In the genomic region with DNA sequence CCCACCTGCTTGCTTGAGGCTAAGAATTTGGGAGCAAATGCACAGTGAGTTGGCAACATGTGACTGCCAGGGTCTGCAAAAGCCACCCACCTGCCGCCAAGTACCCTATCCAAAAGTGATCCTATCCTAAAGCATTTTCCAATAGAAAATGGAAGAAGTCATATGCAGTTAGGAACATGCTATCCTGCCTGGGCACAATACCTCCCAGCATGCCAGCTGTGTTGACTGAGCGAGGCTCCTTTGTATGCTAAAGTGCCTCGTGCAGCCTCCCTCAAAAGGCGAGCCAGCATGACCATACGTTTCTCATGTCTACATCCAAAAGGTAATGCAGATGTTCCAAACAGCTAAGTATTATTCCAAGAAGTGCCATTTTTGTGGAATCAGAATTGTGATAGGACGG, we compare ENCODE assay signal across 11 cellular contexts. TPM values are rescaled to one million over a fixed set of nuclear protein-coding genes. Genes with fewer than 3 reads are reported as not detected.
DNase-seq lines count a peak whose midpoint lies in the region; ATAC-seq, FAIRE-seq and TF ChIP-seq lines count a peak whose summit lies in the region.
"Had no signal": no experiment of that assay in that cellular context is flagged by ENCODE, and none has a peak within 500 bp of the region (broad histone marks: within the 10 kb centered on the region; RNA-seq: fewer than 3 reads in every experiment).

No MANE protein-coding gene starts in this region.

- no peaks in the 10 kb centered on the region for H3K27me3 Mint-ChIP-seq in activated CD4-positive, alpha-beta memory T cell treated with anti-CD3 and anti-CD28 coated beads, Interleukin-2, amount 10 ng/mL, durations not matched to agents 7 days and 5 days

- no peak for TF ChIP-seq POLR2A in Peyer's patch (IDR thresholded peaks at IDR 0.05)

- H3K9ac ChIP-seq in keratinocyte (ENCODE audit: control insufficient read depth, extremely low read depth, insufficient read depth, low read length) = no peak overlapping the region

- TF ChIP-seq CTCF in Peyer's patch (IDR thresholded peaks at IDR 0.05) (no peak), keratinocyte (optimal IDR thresholded peaks at IDR 0.05 in 1 of 3, IDR thresholded peaks at IDR 0.05 in 1 of 3, conservative IDR thresholded peaks at IDR 0.05 in 1 of 3; ENCODE audit: extremely low read depth in 1 of 3, insufficient read depth in 2 of 3, low read length in 3 of 3) (no peak), thoracic aorta (IDR thresholded peaks at IDR 0.05) (no peak)

- no peak overlapping the region for H2AFZ ChIP-seq in keratinocyte (ENCODE audit: control insufficient read depth, low read length)

- dilution Hi-C loops in keratinocyte (cut with MboI; ENCODE audit: extremely low pct_ligation_motif_present, low sequenced_read_pairs) = no loop called here

- FAIRE-seq in keratinocyte (lab: Jason Lieb, UNC) = no peak
- FAIRE-seq: A549 had no signal

- H3K27me3 ChIP-seq in Peyer's patch = no peaks in the 10 kb centered on the region
- no peaks in the 10 kb centered on the region for H3K27me3 ChIP-seq in keratinocyte (ENCODE audit: control insufficient read depth, extremely low read depth, insufficient read depth, low read length)
- no peaks in the 10 kb centered on the region for H3K27me3 ChIP-seq in thoracic aorta (replicated peaks; ENCODE audit: insufficient read depth)
- H3K27me3 ChIP-seq: foreskin keratinocyte had no signal

- H3K79me2 ChIP-seq in keratinocyte (ENCODE audit: control insufficient read depth, insufficient read depth, low read length) = no peaks in the 10 kb centered on the region

- H3K4me3 ChIP-seq in Peyer's patch = no peak overlapping the region
- no peak overlapping the region for H3K4me3 ChIP-seq in keratinocyte (ENCODE audit: control insufficient read depth in 2 of 3, extremely low read depth in 1 of 3, insufficient read depth in 2 of 3, low read depth in 1 of 3, low read length in 3 of 3)
- no peak overlapping the region for H3K4me3 ChIP-seq in thoracic aorta
- H3K4me3 ChIP-seq: A549 had no signal

- POLR2A ChIA-PET in activated CD4-positive, alpha-beta memory T cell treated with anti-CD3 and anti-CD28 coated beads, Interleukin-2, amount 10 ng/mL, durations not matched to agents 7 days and 5 days (lab: Charles Lee) = no interaction called here

- no peaks in the 10 kb centered on the region for H3K9me3 Mint-ChIP-seq in activated CD4-positive, alpha-beta memory T cell treated with anti-CD3 and anti-CD28 coated beads, Interleukin-2, amount 10 ng/mL, durations not matched to agents 7 days and 5 days
- H3K9me3 Mint-ChIP-seq: neural crest cell had no signal

- no peaks in the 10 kb centered on the region for H3K9me1 ChIP-seq in keratinocyte (ENCODE audit: control insufficient read depth, extremely low read depth, insufficient read depth, low read length)

- no peak for ATAC-seq in thoracic aorta (ENCODE audit: insufficient number of reproducible peaks, low FRiP score, low read depth)

- no peak overlapping the region for H3K27ac Mint-ChIP-seq in activated CD4-positive, alpha-beta memory T cell treated with anti-CD3 and anti-CD28 coated beads, Interleukin-2, amount 10 ng/mL, durations not matched to agents 7 days and 5 days

- peaks cover 9% of the 10 kb centered on the region for H3K36me3 Mint-ChIP-seq in activated CD4-positive, alpha-beta memory T cell treated with anti-CD3 and anti-CD28 coated beads, Interleukin-2, amount 10 ng/mL, durations not matched to agents 7 days and 5 days (ENCODE audit: low read depth)

- no peak overlapping the region for H3K4me2 ChIP-seq in keratinocyte (ENCODE audit: control insufficient read depth, extremely low read depth, insufficient read depth, low read depth, low read length)
- H3K4me2 ChIP-seq: A549 had no signal

- no peak overlapping the region for H3K4me3 Mint-ChIP-seq in activated CD4-positive, alpha-beta memory T cell treated with anti-CD3 and anti-CD28 coated beads, Interleukin-2, amount 10 ng/mL, durations not matched to agents 7 days and 5 days

- H3K27ac ChIP-seq in Peyer's patch (peak overlapping the region in 3 of 4 donors; percentile 4 to 79 (median 31)), keratinocyte (ENCODE audit: control insufficient read depth, insufficient read depth, low read length) (peak overlapping the region; percentile 47), thoracic aorta (peak overlapping the region; percentile 57 to 61)
- H3K27ac ChIP-seq: A549, foreskin keratinocyte had no signal

- no peaks in the 10 kb centered on the region for H3K4me1 Mint-ChIP-seq in activated CD4-positive, alpha-beta memory T cell treated with anti-CD3 and anti-CD28 coated beads, Interleukin-2, amount 10 ng/mL, durations not matched to agents 7 days and 5 days

- no peaks in the 10 kb centered on the region for H3K9me3 ChIP-seq in Peyer's patch
- H3K9me3 ChIP-seq in keratinocyte (ENCODE audit: control insufficient read depth, low read depth, low read length) = no peaks in the 10 kb centered on the region
- no peaks in the 10 kb centered on the region for H3K9me3 ChIP-seq in thoracic aorta
- H3K9me3 ChIP-seq: A549 had no signal

- H3K4me1 ChIP-seq in Peyer's patch (peaks cover 0 to 23% (median 4%) of the 10 kb centered on the region in 4 donors), keratinocyte (ENCODE audit: control insufficient read depth, extremely low read depth, insufficient read depth, low read length) (peaks cover 34% of the 10 kb centered on the region), thoracic aorta (ENCODE audit: control insufficient read depth in 1 of 2, low read depth in 2 of 2) (peaks cover 16 to 46% of the 10 kb centered on the region in 2 donors)
- H3K4me1 ChIP-seq: A549 had no signal

- CTCF ChIA-PET in activated CD4-positive, alpha-beta memory T cell treated with anti-CD3 and anti-CD28 coated beads, Interleukin-2, amount 10 ng/mL, durations not matched to agents 7 days and 5 days (lab: Charles Lee) = no interaction called here

- H3K36me3 ChIP-seq in Peyer's patch (peaks cover 0 to 5% (median 0%) of the 10 kb centered on the region in 3 donors), keratinocyte (ENCODE audit: control insufficient read depth in 2 of 2, extremely low read depth in 1 of 2, insufficient read depth in 2 of 2, low read length in 2 of 2) (peaks cover 2% of the 10 kb centered on the region in 2 experiments), thoracic aorta (no peaks in the 10 kb centered on the region)

- DNase-seq in NCI-H2107 (lab: John Stamatoyannopoulos, UW) (peak; percentile 31), NCI-H2107 treated with DMSO at 0.1 percent for 48 hours (lab: John Stamatoyannopoulos, UW; ENCODE audit: unreplicated experiment) (no peak), Peyer's patch (no peak), keratinocyte (ENCODE audit: low read depth, low spot score) (no peak), thoracic aorta (ENCODE audit: low spot score) (no peak), T1000 (lab: John Stamatoyannopoulos, UW) (no peak)
- DNase-seq in activated CD4-positive, alpha-beta memory T cell treated with anti-CD3 and anti-CD28 coated beads, Interleukin-2, amount 10 ng/mL, durations not matched to agents 7 days and 5 days = no peak
- no peak for DNase-seq in stimulated activated CD4-positive, alpha-beta T cell treated with anti-CD3 and anti-CD28 coated beads, Interleukin-4, amount 100 ng/mL, for 4 hours

- H4K20me1 ChIP-seq in keratinocyte (ENCODE audit: control insufficient read depth, extremely low read depth, insufficient read depth, low read length) = no peaks in the 10 kb centered on the region

RNA-seq across cellular contexts. Expression of a gene that starts 52.7 kb away (rescaled TPM):
- total RNA-seq in Peyer's patch (10 to 100 TPM; 34.3 to 61.1 (median 39.1) TPM), thoracic aorta (10 to 100 TPM; 11.8 to 32.2 TPM)
- 76.8 to 81.6 TPM (median 81.1 TPM) in 3 replicates for polyA plus RNA-seq in keratinocyte
- polyA plus RNA-seq in keratinocyte (2011; ENCODE audit: low read depth) = 47.7 TPM
- 83.9 and 87.4 TPM in 2 replicates for polyA plus RNA-seq in keratinocyte (2011; cell fraction: cytosol; rRNA removed)
- polyA plus RNA-seq in keratinocyte (2011; cell fraction: nucleus; rRNA removed) = 81.5 and 96.9 TPM in 2 replicates
- 74.8 and 75.5 TPM in 2 replicates for polyA plus RNA-seq in keratinocyte (2012; ENCODE audit: low replicate concordance)
- 89.6 to 152 TPM (median 117 TPM) in 3 replicates for polyA minus RNA-seq in keratinocyte
- polyA minus RNA-seq in keratinocyte (2011; cell fraction: cytosol; rRNA and poly(A)+ RNA removed) = 76.4 TPM
- polyA minus RNA-seq in keratinocyte (2011; cell fraction: nucleus; rRNA and poly(A)+ RNA removed) = 48.5 and 58.3 TPM in 2 replicates
- total RNA-seq in activated CD4-positive, alpha-beta memory T cell treated with anti-CD3 and anti-CD28 coated beads, Interleukin-2, amount 10 ng/mL, durations not matched to agents 7 days and 5 days = 10 to 100 TPM; 25.2 to 29.6 TPM
